Comparison of ENCODE assay signal across 1 cellular context in the genomic region with DNA sequence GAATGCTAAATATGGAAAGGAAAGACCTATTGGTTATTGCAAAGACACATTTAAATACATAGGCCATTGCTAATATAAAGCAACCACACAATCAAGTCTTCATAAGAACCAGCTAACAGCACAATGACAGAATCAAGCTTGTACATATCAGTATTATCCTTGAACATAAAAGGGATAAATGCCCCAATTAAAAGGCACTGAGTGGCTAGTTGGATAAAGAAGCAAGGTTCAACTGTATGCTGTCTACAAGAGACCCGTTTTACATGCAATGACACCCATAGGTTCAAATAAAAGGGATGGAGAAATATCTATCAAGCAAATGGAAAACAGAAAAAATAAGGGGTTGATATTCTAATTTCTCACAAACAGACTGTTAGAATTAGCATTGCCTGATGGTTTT.
TF ChIP-seq lines count a peak whose summit lies in the region.

No MANE protein-coding gene starts in this region.

TF ChIP-seq in HepG2, 621 proteins besides CTCF, POLR2A, EP300 and RAD21 (continued from another document):
- TF ChIP-seq NAIF1 (CRISPR knock-in tag; IDR thresholded peaks at IDR 0.05; ENCODE audit: borderline replicate concordance) (no peak), CBX2 (IDR thresholded peaks at IDR 0.05; ENCODE audit: low read depth, low read length) (no peak), CBX2 (CRISPR knock-in tag; IDR thresholded peaks at IDR 0.05; ENCODE audit: low read depth) (no peak), ZNF713 (CRISPR knock-in tag; IDR thresholded peaks at IDR 0.05) (no peak), FOXC1 (CRISPR knock-in tag; IDR thresholded peaks at IDR 0.05; ENCODE audit: borderline replicate concordance) (no peak)
TF ChIP-seq in HepG2: peak in this region for 0.
